ENCODE assay signal across 12 cellular contexts in genomic region chr11:66419825-66420224, GRCh38. TPM values are rescaled to one million over a fixed set of nuclear protein-coding genes. Genes with fewer than 3 reads are reported as not detected.
DNase-seq lines count a peak whose midpoint lies in the region; ATAC-seq and TF ChIP-seq lines count a peak whose summit lies in the region.
"Had no signal": no experiment of that assay in that cellular context is flagged by ENCODE, and none has a peak within 500 bp of the region (broad histone marks: within the 10 kb centered on the region; RNA-seq: fewer than 3 reads in every experiment).

No MANE protein-coding gene starts in this region.

- peaks cover 14% of the 10 kb centered on the region for H3K4me1 ChIP-seq in iPS DF 6.9 (ENCODE audit: control insufficient read depth, insufficient read depth, low read length)

- H3K9me3 ChIP-seq in iPS DF 6.9 (ENCODE audit: control insufficient read depth, insufficient read depth, low read length), result no peaks in the 10 kb centered on the region
- H3K9me3 ChIP-seq: lower lobe of right lung had no signal

- H3K4me3 ChIP-seq in iPS DF 6.9 (ENCODE audit: low read length), result peak overlapping the region; percentile 14; the same call in 1 of the 2 replicates
- H3K4me3 ChIP-seq: lower lobe of right lung had no signal

- in situ Hi-C loops in G401 (cut with HindIII; ENCODE audit: low sequenced_read_pairs), result no loop called here

- TF ChIP-seq CTCF in GM20000 (IDR thresholded peaks at IDR 0.05; ENCODE audit: extremely low read depth, missing control alignments), result no peak

- no peak for ATAC-seq in GM18861 (IDR thresholded peaks at IDR 0.05; ENCODE audit: unreplicated experiment)
- ATAC-seq: lower lobe of right lung had no signal

- H3K27me3 ChIP-seq in iPS DF 6.9 (ENCODE audit: control insufficient read depth, insufficient read depth, low read length), result peaks cover 20% of the 10 kb centered on the region

- H3K27ac ChIP-seq in iPS DF 6.9 (ENCODE audit: low read length), result no peak overlapping the region
- H3K27ac ChIP-seq: lower lobe of right lung had no signal

- H3K36me3 ChIP-seq in iPS DF 6.9 (ENCODE audit: control insufficient read depth, insufficient read depth, low read length), result no peaks in the 10 kb centered on the region
- H3K36me3 ChIP-seq: lower lobe of right lung had no signal

- no CpG with 5 or more reads among the region's 30 CpGs for WGBS in iPS DF 6.9 (ENCODE audit: insufficient coverage, insufficient read length)

- DNase-seq in COLO668 (lab: John Stamatoyannopoulos, UW; ENCODE audit: unreplicated experiment) (peak; percentile 40), G401 (ENCODE audit: low spot score) (peak; percentile 36), NCI-H69 (lab: John Stamatoyannopoulos, UW) (peak; percentile 81), iPS DF 6.9 (ENCODE audit: low read depth, low spot score) (no peak), HCEC 1CT (no peak), GM20000 (ENCODE audit: low spot score) (no peak)
- DNase-seq: activated naive CD4-positive, alpha-beta T cell treated with anti-CD3 and anti-CD28 coated beads, Interleukin-2, amount 50 U/mL, for 16 hours; central memory CD4-positive, alpha-beta T cell; GDM1; lower lobe of right lung; SIG-M5 had no signal

RNA-seq across cellular contexts. Expression of gene NPAS4, which starts 1.0 kb away (rescaled TPM):
- total RNA-seq in G401 (2014; rRNA removed; shearing (Covaris generic)), result not detected in 2 replicates
- total RNA-seq: lower lobe of right lung had no signal

RNA-seq across cellular contexts. Expression of gene MRPL11, which starts 18.8 kb away (rescaled TPM):
- 129 and 148 TPM in 2 replicates for total RNA-seq in G401 (2014; rRNA removed; shearing (Covaris generic))

RNA-seq across cellular contexts. Expression of gene PELI3, which starts 46.9 kb away (rescaled TPM):
- total RNA-seq in G401 (2014; rRNA removed; shearing (Covaris generic)), result 10.2 and 13.7 TPM in 2 replicates

RNA-seq across cellular contexts. Expression of gene SLC29A2, which starts 48.3 kb away (rescaled TPM):
- 1.9 and 3.0 TPM in 2 replicates for total RNA-seq in G401 (2014; rRNA removed; shearing (Covaris generic))

Comparison
In these comparisons a context has a peak if more than half of its experiments do, and no peak if none do; other contexts are left out.
1. DNase-seq: peak in COLO668 (single experiment), G401 (single experiment) and NCI-H69 (single experiment); none in iPS DF 6.9 (single experiment), HCEC 1CT (single experiment) and GM20000 (single experiment).